In the genomic region with DNA sequence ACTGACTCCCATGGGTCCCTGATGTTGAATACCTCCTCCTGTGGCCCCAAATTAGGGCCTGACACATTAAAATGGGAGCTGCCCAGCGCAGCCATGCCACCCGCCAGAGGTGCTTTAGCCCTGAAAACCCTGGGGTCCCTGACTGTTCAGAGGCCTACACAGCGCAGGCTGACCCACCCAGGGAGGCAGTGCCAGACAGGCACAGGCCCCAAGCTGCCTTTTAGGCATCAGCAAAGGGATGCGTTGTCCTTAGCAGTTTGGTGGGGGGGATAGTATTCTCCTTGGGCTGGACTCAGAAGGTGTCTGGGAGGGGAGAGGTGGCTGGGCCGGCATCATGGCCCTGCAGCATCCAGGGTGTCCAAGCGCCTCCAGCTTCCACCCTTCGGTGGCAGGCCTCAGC, we compare ENCODE assay signal across 1 cellular context.
TF ChIP-seq lines count a peak whose summit lies in the region.

No MANE protein-coding gene starts in this region.

TF ChIP-seq in K562, 482 proteins besides CTCF, POLR2A, EP300 and RAD21:
- TF ChIP-seq, protein P1, sequence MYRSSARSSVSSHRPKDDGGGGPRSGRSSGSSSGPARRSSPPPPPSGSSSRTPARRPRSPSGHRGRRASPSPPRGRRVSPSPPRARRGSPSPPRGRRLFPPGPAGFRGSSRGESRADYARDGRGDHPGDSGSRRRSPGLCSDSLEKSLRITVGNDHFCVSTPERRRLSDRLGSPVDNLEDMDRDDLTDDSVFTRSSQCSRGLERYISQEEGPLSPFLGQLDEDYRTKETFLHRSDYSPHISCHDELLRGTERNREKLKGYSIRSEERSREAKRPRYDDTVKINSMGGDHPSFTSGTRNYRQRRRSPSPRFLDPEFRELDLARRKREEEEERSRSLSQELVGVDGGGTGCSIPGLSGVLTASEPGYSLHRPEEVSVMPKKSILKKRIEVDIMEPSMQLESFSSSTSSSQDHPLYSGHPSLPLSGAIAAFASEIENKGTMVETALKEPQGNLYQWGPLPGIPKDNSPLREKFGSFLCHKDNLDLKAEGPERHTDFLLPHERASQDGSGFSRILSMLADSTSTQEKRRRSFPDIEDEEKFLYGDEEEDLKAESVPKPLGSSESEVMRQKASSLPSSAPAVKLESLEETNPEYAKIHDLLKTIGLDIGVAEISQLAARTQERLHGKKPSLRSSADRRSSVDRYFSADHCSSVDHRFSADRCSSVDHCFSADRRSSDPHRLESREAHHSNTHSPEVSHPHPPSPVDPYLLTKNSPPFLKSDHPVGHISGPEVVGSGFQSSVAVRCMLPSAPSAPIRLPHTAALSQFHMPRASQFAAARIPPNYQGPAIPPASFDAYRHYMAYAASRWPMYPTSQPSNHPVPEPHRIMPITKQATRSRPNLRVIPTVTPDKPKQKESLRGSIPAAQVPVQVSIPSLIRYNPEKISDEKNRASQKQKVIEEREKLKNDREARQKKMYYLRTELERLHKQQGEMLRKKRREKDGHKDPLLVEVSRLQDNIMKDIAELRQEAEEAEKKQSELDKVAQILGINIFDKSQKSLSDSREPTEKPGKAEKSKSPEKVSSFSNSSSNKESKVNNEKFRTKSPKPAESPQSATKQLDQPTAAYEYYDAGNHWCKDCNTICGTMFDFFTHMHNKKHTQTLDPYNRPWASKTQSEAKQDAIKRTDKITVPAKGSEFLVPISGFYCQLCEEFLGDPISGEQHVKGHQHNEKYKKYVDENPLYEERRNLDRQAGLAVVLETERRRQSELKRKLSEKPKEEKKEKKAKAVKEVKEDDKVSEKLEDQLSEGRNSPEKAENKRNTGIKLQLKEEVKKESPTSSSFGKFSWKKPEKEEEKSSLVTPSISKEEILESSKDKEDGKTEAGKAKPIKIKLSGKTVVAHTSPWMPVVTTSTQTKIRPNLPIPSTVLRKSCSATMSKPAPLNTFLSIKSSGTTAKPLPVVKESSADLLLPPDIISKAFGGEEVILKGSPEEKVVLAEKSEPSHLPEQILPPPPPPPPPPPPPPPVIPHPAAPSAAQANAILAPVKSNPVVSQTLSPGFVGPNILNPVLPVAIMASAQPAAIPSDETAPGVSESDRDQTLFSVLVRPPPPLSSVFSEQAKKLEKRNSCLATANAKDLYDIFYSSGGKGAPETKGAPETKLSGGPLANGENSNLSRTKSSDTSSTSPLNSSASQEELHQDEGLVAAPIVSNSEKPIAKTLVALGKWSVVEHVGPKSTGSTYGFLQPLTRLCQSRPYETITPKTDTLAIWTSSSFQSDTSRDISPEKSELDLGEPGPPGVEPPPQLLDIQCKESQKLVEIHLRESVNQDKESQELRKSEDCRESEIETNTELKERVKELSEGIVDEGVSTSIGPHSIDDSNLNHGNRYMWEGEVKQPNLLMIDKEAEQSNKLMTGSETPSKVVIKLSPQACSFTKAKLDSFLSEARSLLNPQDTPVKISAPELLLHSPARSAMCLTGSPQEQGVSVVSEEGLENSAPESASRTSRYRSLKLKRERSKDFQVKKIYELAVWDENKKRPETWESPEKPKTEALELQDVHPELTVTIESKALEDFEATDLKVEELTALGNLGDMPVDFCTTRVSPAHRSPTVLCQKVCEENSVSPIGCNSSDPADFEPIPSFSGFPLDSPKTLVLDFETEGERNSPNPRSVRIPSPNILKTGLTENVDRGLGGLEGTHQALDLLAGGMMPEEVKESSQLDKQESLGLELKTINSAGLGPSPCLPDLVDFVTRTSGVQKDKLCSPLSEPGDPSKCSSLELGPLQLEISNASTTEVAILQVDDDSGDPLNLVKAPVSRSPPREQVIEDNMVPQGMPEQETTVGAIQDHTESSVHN (IDR thresholded peaks at IDR 0.05; ENCODE audit: borderline replicate concordance in 1 of 2, low read depth in 1 of 2) = no peak
- TF ChIP-seq POLR2G (IDR thresholded peaks at IDR 0.05; ENCODE audit: low read depth, low read length) = 0 out of 2 replicates have a peak, but pooled peaks have one; percentile 10
- TF ChIP-seq, protein P2, sequence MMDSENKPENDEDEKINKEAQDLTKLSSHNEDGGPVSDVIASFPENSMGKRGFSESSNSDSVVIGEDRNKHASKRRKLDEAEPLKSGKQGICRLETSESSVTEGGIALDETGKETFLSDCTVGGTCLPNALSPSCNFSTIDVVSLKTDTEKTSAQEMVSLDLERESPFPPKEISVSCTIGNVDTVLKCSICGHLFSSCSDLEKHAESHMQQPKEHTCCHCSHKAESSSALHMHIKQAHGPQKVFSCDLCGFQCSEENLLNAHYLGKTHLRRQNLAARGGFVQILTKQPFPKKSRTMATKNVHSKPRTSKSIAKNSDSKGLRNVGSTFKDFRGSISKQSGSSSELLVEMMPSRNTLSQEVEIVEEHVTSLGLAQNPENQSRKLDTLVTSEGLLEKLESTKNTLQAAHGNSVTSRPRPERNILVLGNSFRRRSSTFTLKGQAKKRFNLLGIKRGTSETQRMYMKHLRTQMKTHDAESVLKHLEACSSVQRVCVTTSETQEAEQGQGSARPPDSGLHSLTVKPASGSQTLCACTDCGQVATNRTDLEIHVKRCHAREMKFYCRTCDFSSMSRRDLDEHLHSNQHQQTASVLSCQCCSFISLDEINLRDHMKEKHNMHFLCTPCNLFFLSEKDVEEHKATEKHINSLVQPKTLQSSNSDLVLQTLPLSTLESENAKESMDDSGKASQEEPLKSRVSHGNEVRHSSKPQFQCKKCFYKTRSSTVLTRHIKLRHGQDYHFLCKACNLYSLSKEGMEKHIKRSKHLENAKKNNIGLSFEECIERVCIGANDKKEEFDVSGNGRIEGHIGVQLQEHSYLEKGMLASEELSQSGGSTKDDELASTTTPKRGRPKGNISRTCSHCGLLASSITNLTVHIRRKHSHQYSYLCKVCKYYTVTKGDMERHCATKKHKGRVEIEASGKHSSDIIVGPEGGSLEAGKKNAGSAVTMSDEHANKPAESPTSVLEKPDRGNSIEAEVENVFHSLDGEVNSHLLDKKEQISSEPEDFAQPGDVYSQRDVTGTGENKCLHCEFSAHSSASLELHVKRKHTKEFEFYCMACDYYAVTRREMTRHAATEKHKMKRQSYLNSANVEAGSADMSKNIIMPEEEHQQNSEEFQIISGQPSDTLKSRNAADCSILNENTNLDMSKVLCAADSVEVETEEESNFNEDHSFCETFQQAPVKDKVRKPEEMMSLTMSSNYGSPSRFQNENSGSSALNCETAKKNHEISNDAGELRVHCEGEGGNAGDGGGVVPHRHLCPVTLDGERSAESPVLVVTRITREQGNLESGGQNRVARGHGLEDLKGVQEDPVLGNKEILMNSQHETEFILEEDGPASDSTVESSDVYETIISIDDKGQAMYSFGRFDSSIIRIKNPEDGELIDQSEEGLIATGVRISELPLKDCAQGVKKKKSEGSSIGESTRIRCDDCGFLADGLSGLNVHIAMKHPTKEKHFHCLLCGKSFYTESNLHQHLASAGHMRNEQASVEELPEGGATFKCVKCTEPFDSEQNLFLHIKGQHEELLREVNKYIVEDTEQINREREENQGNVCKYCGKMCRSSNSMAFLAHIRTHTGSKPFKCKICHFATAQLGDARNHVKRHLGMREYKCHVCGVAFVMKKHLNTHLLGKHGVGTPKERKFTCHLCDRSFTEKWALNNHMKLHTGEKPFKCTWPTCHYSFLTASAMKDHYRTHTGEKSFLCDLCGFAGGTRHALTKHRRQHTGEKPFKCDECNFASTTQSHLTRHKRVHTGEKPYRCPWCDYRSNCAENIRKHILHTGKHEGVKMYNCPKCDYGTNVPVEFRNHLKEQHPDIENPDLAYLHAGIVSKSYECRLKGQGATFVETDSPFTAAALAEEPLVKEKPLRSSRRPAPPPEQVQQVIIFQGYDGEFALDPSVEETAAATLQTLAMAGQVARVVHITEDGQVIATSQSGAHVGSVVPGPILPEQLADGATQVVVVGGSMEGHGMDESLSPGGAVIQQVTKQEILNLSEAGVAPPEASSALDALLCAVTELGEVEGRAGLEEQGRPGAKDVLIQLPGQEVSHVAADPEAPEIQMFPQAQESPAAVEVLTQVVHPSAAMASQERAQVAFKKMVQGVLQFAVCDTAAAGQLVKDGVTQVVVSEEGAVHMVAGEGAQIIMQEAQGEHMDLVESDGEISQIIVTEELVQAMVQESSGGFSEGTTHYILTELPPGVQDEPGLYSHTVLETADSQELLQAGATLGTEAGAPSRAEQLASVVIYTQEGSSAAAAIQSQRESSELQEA (IDR thresholded peaks at IDR 0.05; ENCODE audit: low read depth) = no peak
TF ChIP-seq in K562: peak in this region for 1.
